In the genomic region with DNA sequence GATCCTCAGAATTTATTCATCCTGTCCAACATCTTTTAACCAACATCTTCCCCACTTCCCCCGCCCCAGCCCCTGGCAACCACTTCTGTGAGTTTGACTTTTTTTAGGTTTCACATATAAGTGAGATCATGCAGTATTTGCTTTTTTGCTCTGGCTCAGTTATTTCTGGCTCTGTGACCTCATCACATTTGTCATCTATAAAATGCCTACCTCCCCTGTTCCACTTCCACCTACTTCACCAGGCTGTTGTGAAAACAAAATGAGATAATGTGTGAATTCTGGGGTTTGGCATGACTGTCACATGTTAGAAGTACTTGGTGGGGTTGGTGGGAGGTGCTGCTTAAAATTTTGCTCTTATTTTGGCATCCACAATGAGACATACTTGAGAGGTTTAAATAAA, we compare ENCODE assay signal across 9 cellular contexts. TPM values are rescaled to one million over a fixed set of nuclear protein-coding genes. Genes with fewer than 3 reads are reported as not detected.
A peak's percentile ranks its signal among the peaks of the same experiment; 100 is the strongest.
DNase-seq lines count a peak whose midpoint lies in the region; ATAC-seq and TF ChIP-seq lines count a peak whose summit lies in the region.
"Had no signal": no experiment of that assay in that cellular context is flagged by ENCODE, and none has a peak within 500 bp of the region (broad histone marks: within the 10 kb centered on the region; RNA-seq: fewer than 3 reads in every experiment).

No MANE protein-coding gene starts in this region.

- TF ChIP-seq CTCF in GM13977 (IDR thresholded peaks at IDR 0.05; ENCODE audit: extremely low read depth, insufficient read depth, missing control alignments) = no peak
- no peak for TF ChIP-seq CTCF in sigmoid colon (IDR thresholded peaks at IDR 0.05)

- intact Hi-C loops in sigmoid colon (cut with DNase I) = no loop called here

- no peak overlapping the region for H3K4me3 ChIP-seq in mesenchymal stem cell (ENCODE audit: insufficient read depth in 1 of 2, low read depth in 1 of 2, low read length in 2 of 2)
- no peak overlapping the region for H3K4me3 ChIP-seq in sigmoid colon

- H3K4ac ChIP-seq in mesenchymal stem cell (ENCODE audit: low read depth in 1 of 2, low read length in 2 of 2) = no peak overlapping the region

- no peaks in the 10 kb centered on the region for H3K9me3 ChIP-seq in mesenchymal stem cell (ENCODE audit: control insufficient read depth, low read length)
- no peaks in the 10 kb centered on the region for H3K9me3 ChIP-seq in sigmoid colon

- no peak overlapping the region for H3K4me2 ChIP-seq in mesenchymal stem cell (ENCODE audit: low read length, poor library complexity, severe bottlenecking)

- H2BK12ac ChIP-seq in mesenchymal stem cell (ENCODE audit: low read length in 2 of 2) = no peak overlapping the region

- H3K79me1 ChIP-seq in mesenchymal stem cell (replicated peaks; ENCODE audit: low read length, poor library complexity, severe bottlenecking) = peaks cover 9% of the 10 kb centered on the region

- no peaks in the 10 kb centered on the region for H3K27me3 ChIP-seq in mesenchymal stem cell (ENCODE audit: control insufficient read depth in 1 of 2, insufficient read depth in 1 of 2, low read length in 2 of 2)
- H3K27me3 ChIP-seq in sigmoid colon = no peaks in the 10 kb centered on the region

- H3K36me3 ChIP-seq in mesenchymal stem cell (ENCODE audit: control insufficient read depth in 1 of 2, insufficient read depth in 2 of 2, low read depth in 1 of 2, low read length in 2 of 2) = no peaks in the 10 kb centered on the region
- peaks cover 0 to 7% (median 0%) of the 10 kb centered on the region in 4 donors for H3K36me3 ChIP-seq in sigmoid colon

- peaks cover 6% of the 10 kb centered on the region for H3K4me1 ChIP-seq in mesenchymal stem cell (ENCODE audit: control insufficient read depth, insufficient read depth, low read depth, low read length)
- H3K4me1 ChIP-seq in sigmoid colon = peaks cover 0 to 19% (median 9%) of the 10 kb centered on the region in 4 donors

- no peak overlapping the region for H2BK15ac ChIP-seq in mesenchymal stem cell (ENCODE audit: low read depth, poor library complexity, severe bottlenecking)

- H3K14ac ChIP-seq in mesenchymal stem cell (ENCODE audit: low read length in 2 of 2) = no peak overlapping the region

- no CpG with 5 or more reads among the region's 1 CpG for WGBS in mesenchymal stem cell
- 78 to 95% methylated on average over 1 of the region's 1 CpG for WGBS in sigmoid colon, 2 donors

- peak; percentile 42 for DNase-seq in GM13977 (ENCODE audit: low spot score)
- peak; percentile 19 for DNase-seq in mesenchymal stem cell
- no peak for DNase-seq in SHP77 treated with DMSO at 0.1 percent for 48 hours (lab: John Stamatoyannopoulos, UW)
- DNase-seq in NCI-H2107 (lab: John Stamatoyannopoulos, UW) = no peak
- DNase-seq in inferior parietal cortex (ENCODE audit: extremely low spot score) = no peak
- no peak for DNase-seq in sigmoid colon
- DNase-seq: NCI-H510A had no signal

- no peak overlapping the region for H2BK120ac ChIP-seq in mesenchymal stem cell (ENCODE audit: low read depth, low read length)

- H2AFZ ChIP-seq in mesenchymal stem cell (ENCODE audit: low read depth, low read length) = no peak overlapping the region

- TF ChIP-seq POLR2A in sigmoid colon (IDR thresholded peaks at IDR 0.05) = no peak

- H3K23ac ChIP-seq in mesenchymal stem cell (ENCODE audit: low read length in 2 of 2) = no peak overlapping the region

- no peak overlapping the region for H3K18ac ChIP-seq in mesenchymal stem cell (ENCODE audit: low read depth in 1 of 2, low read length in 2 of 2)

- no peak overlapping the region for H4K91ac ChIP-seq in mesenchymal stem cell (ENCODE audit: low read length)

- H2AK5ac ChIP-seq in mesenchymal stem cell (ENCODE audit: low read length, severe bottlenecking) = no peak overlapping the region

- no peak overlapping the region for H4K8ac ChIP-seq in mesenchymal stem cell (ENCODE audit: low read length)

- H3K27ac ChIP-seq in mesenchymal stem cell (ENCODE audit: low read length, poor library complexity, severe bottlenecking) = no peak overlapping the region
- no peak overlapping the region for H3K27ac ChIP-seq in sigmoid colon

- no peak overlapping the region for H2BK5ac ChIP-seq in mesenchymal stem cell (ENCODE audit: low read depth, low read length, poor library complexity, severe bottlenecking)

- in situ Hi-C loops in GM13977 (cut with MboI; ENCODE audit: low pct_unique_long_range_greater_than_20kb, low sequenced_read_pairs, unreplicated experiment) = no loop called here

- ATAC-seq in GM21423 (IDR thresholded peaks at IDR 0.05; ENCODE audit: unreplicated experiment) (peak; percentile 34), SK-N-SH treated with all-trans-retinoic acid at 6 μM for 48 hours (peak; percentile 58)

- H3K9ac ChIP-seq in mesenchymal stem cell (ENCODE audit: low read length) = peak overlapping the region; percentile 7

- TF ChIP-seq EP300 in sigmoid colon (IDR thresholded peaks at IDR 0.05) = no peak

TF ChIP-seq in SK-N-SH treated with all-trans-retinoic acid at 6 μM for 48 hours, 23 proteins besides CTCF, POLR2A, EP300 and RAD21:
- TF ChIP-seq GLIS3 (CRISPR knock-in tag; IDR thresholded peaks at IDR 0.05) = no peak
- TF ChIP-seq ESRRG (CRISPR knock-in tag; IDR thresholded peaks at IDR 0.05) = no peak
- TF ChIP-seq BACH2 (CRISPR knock-in tag; IDR thresholded peaks at IDR 0.05; ENCODE audit: borderline replicate concordance) = no peak
- TF ChIP-seq, protein P1, sequence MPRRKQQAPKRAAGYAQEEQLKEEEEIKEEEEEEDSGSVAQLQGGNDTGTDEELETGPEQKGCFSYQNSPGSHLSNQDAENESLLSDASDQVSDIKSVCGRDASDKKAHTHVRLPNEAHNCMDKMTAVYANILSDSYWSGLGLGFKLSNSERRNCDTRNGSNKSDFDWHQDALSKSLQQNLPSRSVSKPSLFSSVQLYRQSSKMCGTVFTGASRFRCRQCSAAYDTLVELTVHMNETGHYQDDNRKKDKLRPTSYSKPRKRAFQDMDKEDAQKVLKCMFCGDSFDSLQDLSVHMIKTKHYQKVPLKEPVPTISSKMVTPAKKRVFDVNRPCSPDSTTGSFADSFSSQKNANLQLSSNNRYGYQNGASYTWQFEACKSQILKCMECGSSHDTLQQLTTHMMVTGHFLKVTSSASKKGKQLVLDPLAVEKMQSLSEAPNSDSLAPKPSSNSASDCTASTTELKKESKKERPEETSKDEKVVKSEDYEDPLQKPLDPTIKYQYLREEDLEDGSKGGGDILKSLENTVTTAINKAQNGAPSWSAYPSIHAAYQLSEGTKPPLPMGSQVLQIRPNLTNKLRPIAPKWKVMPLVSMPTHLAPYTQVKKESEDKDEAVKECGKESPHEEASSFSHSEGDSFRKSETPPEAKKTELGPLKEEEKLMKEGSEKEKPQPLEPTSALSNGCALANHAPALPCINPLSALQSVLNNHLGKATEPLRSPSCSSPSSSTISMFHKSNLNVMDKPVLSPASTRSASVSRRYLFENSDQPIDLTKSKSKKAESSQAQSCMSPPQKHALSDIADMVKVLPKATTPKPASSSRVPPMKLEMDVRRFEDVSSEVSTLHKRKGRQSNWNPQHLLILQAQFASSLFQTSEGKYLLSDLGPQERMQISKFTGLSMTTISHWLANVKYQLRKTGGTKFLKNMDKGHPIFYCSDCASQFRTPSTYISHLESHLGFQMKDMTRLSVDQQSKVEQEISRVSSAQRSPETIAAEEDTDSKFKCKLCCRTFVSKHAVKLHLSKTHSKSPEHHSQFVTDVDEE (CRISPR knock-in tag; IDR thresholded peaks at IDR 0.05) = no peak
- no peak for TF ChIP-seq OSR1 (CRISPR knock-in tag; IDR thresholded peaks at IDR 0.05)
- TF ChIP-seq, protein P2, sequence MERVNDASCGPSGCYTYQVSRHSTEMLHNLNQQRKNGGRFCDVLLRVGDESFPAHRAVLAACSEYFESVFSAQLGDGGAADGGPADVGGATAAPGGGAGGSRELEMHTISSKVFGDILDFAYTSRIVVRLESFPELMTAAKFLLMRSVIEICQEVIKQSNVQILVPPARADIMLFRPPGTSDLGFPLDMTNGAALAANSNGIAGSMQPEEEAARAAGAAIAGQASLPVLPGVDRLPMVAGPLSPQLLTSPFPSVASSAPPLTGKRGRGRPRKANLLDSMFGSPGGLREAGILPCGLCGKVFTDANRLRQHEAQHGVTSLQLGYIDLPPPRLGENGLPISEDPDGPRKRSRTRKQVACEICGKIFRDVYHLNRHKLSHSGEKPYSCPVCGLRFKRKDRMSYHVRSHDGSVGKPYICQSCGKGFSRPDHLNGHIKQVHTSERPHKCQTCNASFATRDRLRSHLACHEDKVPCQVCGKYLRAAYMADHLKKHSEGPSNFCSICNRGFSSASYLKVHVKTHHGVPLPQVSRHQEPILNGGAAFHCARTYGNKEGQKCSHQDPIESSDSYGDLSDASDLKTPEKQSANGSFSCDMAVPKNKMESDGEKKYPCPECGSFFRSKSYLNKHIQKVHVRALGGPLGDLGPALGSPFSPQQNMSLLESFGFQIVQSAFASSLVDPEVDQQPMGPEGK (CRISPR knock-in tag; IDR thresholded peaks at IDR 0.05; ENCODE audit: borderline replicate concordance) = no peak
- TF ChIP-seq ZNF565 (CRISPR knock-in tag; conservative IDR thresholded peaks at IDR 0.05; ENCODE audit: low read depth) = no peak
- no peak for TF ChIP-seq TCF4 (CRISPR knock-in tag; IDR thresholded peaks at IDR 0.05; ENCODE audit: borderline replicate concordance)
- no peak for TF ChIP-seq TOX (CRISPR knock-in tag; IDR thresholded peaks at IDR 0.05; ENCODE audit: borderline replicate concordance)
- TF ChIP-seq, protein P3, sequence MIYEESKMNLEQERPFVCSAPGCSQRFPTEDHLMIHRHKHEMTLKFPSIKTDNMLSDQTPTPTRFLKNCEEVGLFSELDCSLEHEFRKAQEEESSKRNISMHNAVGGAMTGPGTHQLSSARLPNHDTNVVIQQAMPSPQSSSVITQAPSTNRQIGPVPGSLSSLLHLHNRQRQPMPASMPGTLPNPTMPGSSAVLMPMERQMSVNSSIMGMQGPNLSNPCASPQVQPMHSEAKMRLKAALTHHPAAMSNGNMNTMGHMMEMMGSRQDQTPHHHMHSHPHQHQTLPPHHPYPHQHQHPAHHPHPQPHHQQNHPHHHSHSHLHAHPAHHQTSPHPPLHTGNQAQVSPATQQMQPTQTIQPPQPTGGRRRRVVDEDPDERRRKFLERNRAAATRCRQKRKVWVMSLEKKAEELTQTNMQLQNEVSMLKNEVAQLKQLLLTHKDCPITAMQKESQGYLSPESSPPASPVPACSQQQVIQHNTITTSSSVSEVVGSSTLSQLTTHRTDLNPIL (CRISPR knock-in tag; IDR thresholded peaks at IDR 0.05; ENCODE audit: low read depth) = no peak

RNA-seq across cellular contexts. Expression of a gene that starts 18.4 kb away (rescaled TPM):
- polyA plus RNA-seq in mesenchymal stem cell (2013, experiment 1 of 2) = 3.1 TPM
- 3.1 TPM for polyA plus RNA-seq in mesenchymal stem cell (2013, experiment 2 of 2)
- 1 to 10 TPM; 2.0 to 6.4 (median 3.6) TPM for total RNA-seq in sigmoid colon
- polyA plus RNA-seq in sigmoid colon = 1 to 10 TPM in 2 of 3 donors, under 1 TPM in 1; 0.46 to 2.1 (median 1.8) TPM

Comparison
In these comparisons a context has a peak if more than half of its experiments do, and no peak if none do; other contexts are left out.
1. DNase-seq: peak in GM13977 (single experiment) and mesenchymal stem cell (single experiment); none in SHP77 treated with DMSO at 0.1 percent for 48 hours (single experiment), NCI-H2107 (single experiment), inferior parietal cortex (single experiment) and sigmoid colon (single experiment).